10 cellular contexts compared by ENCODE assay signal in genomic region chr10:104309980-104310978, GRCh38. TPM values are rescaled to one million over a fixed set of nuclear protein-coding genes. Genes with fewer than 3 reads are reported as not detected.
DNase-seq lines count a peak whose midpoint lies in the region; ATAC-seq and TF ChIP-seq lines count a peak whose summit lies in the region.
"Had no signal": no experiment of that assay in that cellular context is flagged by ENCODE, and none has a peak within 500 bp of the region (broad histone marks: within the 10 kb centered on the region; RNA-seq: fewer than 3 reads in every experiment).

No MANE protein-coding gene starts in this region.

- peak overlapping the region; percentile 47 for H3K9ac ChIP-seq in GM23248
- H3K9ac ChIP-seq in skeletal muscle tissue (ENCODE audit: low read depth in 1 of 3, low read length in 3 of 3), result peak overlapping the region in 2 of 3 donors; percentile 47 to 64

- peak overlapping the region; percentile 50 for H3K4me2 ChIP-seq in GM23248 (ENCODE audit: unreplicated experiment)

- H3K9me3 ChIP-seq in GM23248 (ENCODE audit: low read depth), result no peaks in the 10 kb centered on the region
- H3K9me3 ChIP-seq in adrenal gland (replicated peaks in 1 of 3), result no peaks in the 10 kb centered on the region
- no peaks in the 10 kb centered on the region for H3K9me3 ChIP-seq in cardiac muscle cell (ENCODE audit: low read depth)
- H3K9me3 ChIP-seq in skeletal muscle tissue (ENCODE audit: control insufficient read depth in 3 of 3, low read length in 3 of 3), result no peaks in the 10 kb centered on the region
- H3K9me3 ChIP-seq: lower lobe of right lung had no signal

- no peak overlapping the region for H2AFZ ChIP-seq in GM23248

- H3K27ac ChIP-seq in GM23248, result peak overlapping the region; percentile 72
- H3K27ac ChIP-seq in adrenal gland, result peak overlapping the region in 4 of 5 donors; percentile 7 to 89 (median 54)
- peak overlapping the region; percentile 70 for H3K27ac ChIP-seq in cardiac muscle cell
- H3K27ac ChIP-seq in skeletal muscle tissue (ENCODE audit: low read depth, low read length), result peak overlapping the region; percentile 87
- H3K27ac ChIP-seq: lower lobe of right lung had no signal

- peak; percentile 97 for DNase-seq in GM23248
- DNase-seq in adrenal gland, result peak; percentile 74 to 92 (median 86)
- DNase-seq in cardiac muscle cell (ENCODE audit: low read depth in 1 of 2, low spot score in 1 of 2), result peak in 1 of 2 donors; percentile 79
- DNase-seq in NCI-H2029 treated with DMSO at 0.1 percent for 48 hours (lab: John Stamatoyannopoulos, UW), result no peak
- DNase-seq in COLO829 (ENCODE audit: low spot score), result no peak
- no peak for DNase-seq in midbrain (lab: John Stamatoyannopoulos, UW)
- DNase-seq: H9, lower lobe of right lung had no signal

- intact Hi-C loops in adrenal gland (cut with DNase I), result loop anchor here (5.0 kb wide), 2 partner anchors 37 to 42 kb away; partner anchors contain the start of gene CFAP58 (in 1 of the 2)

- H3K36me3 ChIP-seq in GM23248 (ENCODE audit: low read depth) (peaks cover 19% of the 10 kb centered on the region; the same call in 1 of the 2 replicates), adrenal gland (replicated peaks in 1 of 2) (peaks cover 0 to 43% of the 10 kb centered on the region in 2 donors), cardiac muscle cell (peaks cover 12% of the 10 kb centered on the region), skeletal muscle tissue (ENCODE audit: control insufficient read depth in 3 of 3, insufficient read depth in 3 of 3, low read length in 3 of 3) (peaks cover 23 to 27% (median 26%) of the 10 kb centered on the region in 3 donors)

- peaks cover 65% of the 10 kb centered on the region for H3K79me2 ChIP-seq in GM23248 (ENCODE audit: insufficient read depth)

- H3K4me3 ChIP-seq in GM23248 (no peak overlapping the region), adrenal gland (no peak overlapping the region), cardiac muscle cell (no peak overlapping the region), skeletal muscle tissue (ENCODE audit: low read length in 3 of 3) (peak overlapping the region in 2 of 3 donors; percentile 41 to 57)
- H3K4me3 ChIP-seq: lower lobe of right lung had no signal

- 44 to 52% methylated on average over 13 to 15 of the region's 15 CpGs for WGBS in GM23248 (ENCODE audit: low coverage in 1 of 2, low lambda C conversion rate in 2 of 2, missing lambda C conversion rate in 2 of 2), 2 experiments
- 53 to 63% (median 57%) methylated on average over 9 to 15 of the region's 15 CpGs for WGBS in adrenal gland, 4 donors

- no peaks in the 10 kb centered on the region for H4K20me1 ChIP-seq in GM23248 (ENCODE audit: insufficient read depth)

- H3K9me2 ChIP-seq in GM23248 (ENCODE audit: insufficient read depth), result no peaks in the 10 kb centered on the region

- TF ChIP-seq CTCF in adrenal gland (IDR thresholded peaks at IDR 0.05), result no peak
- TF ChIP-seq CTCF in cardiac muscle cell (IDR thresholded peaks at IDR 0.05; ENCODE audit: low read depth, low read length), result no peak

- peak in 1 of 2 donors; percentile 42 for TF ChIP-seq POLR2A in adrenal gland (IDR thresholded peaks at IDR 0.05)

- in situ Hi-C loops in GM23248 (cut with MboI), result no loop called here

- H3F3A ChIP-seq in GM23248 (ENCODE audit: insufficient read depth), result peaks cover 43% of the 10 kb centered on the region

- peaks cover 20% of the 10 kb centered on the region for H3K4me1 ChIP-seq in GM23248 (ENCODE audit: insufficient read depth)
- H3K4me1 ChIP-seq in adrenal gland (replicated peaks in 1 of 2), result peaks cover 6 to 15% of the 10 kb centered on the region in 2 donors
- H3K4me1 ChIP-seq in cardiac muscle cell (ENCODE audit: low read depth), result peaks cover 11% of the 10 kb centered on the region
- peaks cover 22 to 47% (median 44%) of the 10 kb centered on the region in 3 donors for H3K4me1 ChIP-seq in skeletal muscle tissue (ENCODE audit: control insufficient read depth in 3 of 3, insufficient read depth in 3 of 3, low read length in 3 of 3)

- H3K27me3 ChIP-seq in GM23248 (replicated peaks; ENCODE audit: insufficient read depth) (no peaks in the 10 kb centered on the region), adrenal gland (no peaks in the 10 kb centered on the region), cardiac muscle cell (no peaks in the 10 kb centered on the region), skeletal muscle tissue (ENCODE audit: control insufficient read depth in 3 of 3, insufficient read depth in 3 of 3, low read length in 3 of 3) (no peaks in the 10 kb centered on the region)

- ATAC-seq in HG03342 (IDR thresholded peaks at IDR 0.05; ENCODE audit: unreplicated experiment), result no peak

RNA-seq across cellular contexts. Expression of gene ITPRIP, which starts 28.0 kb away (rescaled TPM):
- total RNA-seq in GM23248 (2014; rRNA removed; shearing (Covaris generic)), result 9.6 and 11.3 TPM in 2 replicates
- polyA plus RNA-seq in GM23248 (2016; fragmentation: Nextera tagmentation; extraction: Ambion mirVana), result 24.7 and 27.2 TPM in 2 replicates
- 10 to 100 TPM; 18.3 to 27.0 (median 21.9) TPM for total RNA-seq in adrenal gland
- 10 to 100 TPM; 11.4 to 13.1 (median 12.1) TPM for polyA plus RNA-seq in adrenal gland
- total RNA-seq in cardiac muscle cell, result 12.7 and 19.0 TPM in 2 replicates
- polyA plus RNA-seq in cardiac muscle cell, result 20.1 and 23.3 TPM in 2 replicates
- 4.2 TPM for total RNA-seq in skeletal muscle tissue

RNA-seq across cellular contexts. Expression of gene GSTO2, which starts 41.3 kb away (rescaled TPM):
- 1.1 and 8.7 TPM in 2 replicates for total RNA-seq in GM23248 (2014; rRNA removed; shearing (Covaris generic))
- polyA plus RNA-seq in GM23248 (2016; fragmentation: Nextera tagmentation; extraction: Ambion mirVana), result 2.2 TPM in 2 replicates
- total RNA-seq in adrenal gland, result 1 to 10 TPM; 3.7 to 8.2 (median 6.2) TPM
- 10 to 100 TPM in 1 of 3 donors, 1 to 10 TPM in 2; 6.5 to 13.6 (median 7.9) TPM for polyA plus RNA-seq in adrenal gland
- 1.7 and 2.2 TPM in 2 replicates for total RNA-seq in cardiac muscle cell
- polyA plus RNA-seq in cardiac muscle cell, result 3.0 and 5.1 TPM in 2 replicates
- total RNA-seq in skeletal muscle tissue, result not detected

RNA-seq across cellular contexts. Expression of gene CFAP58, which starts 43.4 kb away (rescaled TPM):
- under 0.01 and 0.22 TPM in 2 replicates for total RNA-seq in GM23248 (2014; rRNA removed; shearing (Covaris generic))
- polyA plus RNA-seq in GM23248 (2016; fragmentation: Nextera tagmentation; extraction: Ambion mirVana) (0.20 and 0.30 TPM in 2 replicates), adrenal gland (1 to 10 TPM in 2 of 3 donors, under 1 TPM in 1; 0.42 to 1.3 (median 1.1) TPM), cardiac muscle cell (1.1 and 1.4 TPM in 2 replicates)
- total RNA-seq in adrenal gland (1 to 10 TPM in 2 of 8 donors, under 1 TPM in 6; 0.11 to 2.9 (median 0.67) TPM), cardiac muscle cell (0.99 and 1.9 TPM in 2 replicates), skeletal muscle tissue (under 0.01 TPM)

RNA-seq across cellular contexts. Expression of gene GSTO1, which starts 55.6 kb away (rescaled TPM):
- total RNA-seq in GM23248 (2014; rRNA removed; shearing (Covaris generic)), result 143 and 236 TPM in 2 replicates
- 375 and 387 TPM in 2 replicates for polyA plus RNA-seq in GM23248 (2016; fragmentation: Nextera tagmentation; extraction: Ambion mirVana)
- total RNA-seq in adrenal gland, result 100 to 1,000 TPM; 108 to 186 (median 153) TPM
- 100 to 1,000 TPM; 130 to 203 (median 192) TPM for polyA plus RNA-seq in adrenal gland
- total RNA-seq in cardiac muscle cell, result 80.5 and 111 TPM in 2 replicates
- polyA plus RNA-seq in cardiac muscle cell, result 245 and 260 TPM in 2 replicates
- 53.2 TPM for total RNA-seq in skeletal muscle tissue

Comparison
In these comparisons a context has a peak if more than half of its experiments do, and no peak if none do; other contexts are left out.
1. DNase-seq: peak in GM23248 (single experiment) and adrenal gland (7 of 7); none in NCI-H2029 treated with DMSO at 0.1 percent for 48 hours (single experiment), COLO829 (single experiment) and midbrain (single experiment).
2. H3K4me3 ChIP-seq: peak in skeletal muscle tissue (2 of 3); none in GM23248 (single experiment), adrenal gland (0 of 4) and cardiac muscle cell (single experiment).
3. Peak in every context shown above with its lines, with median percentiles within 50 percentile points of each other: H3K27ac ChIP-seq.